18 cellular contexts compared by ENCODE assay signal in genomic region chr10:2166061-2166460, GRCh38.
DNase-seq lines count a peak whose midpoint lies in the region; ATAC-seq, FAIRE-seq and TF ChIP-seq lines count a peak whose summit lies in the region.
"Had no signal": no experiment of that assay in that cellular context is flagged by ENCODE, and none has a peak within 500 bp of the region (broad histone marks: within the 10 kb centered on the region; RNA-seq: fewer than 3 reads in every experiment).

No MANE protein-coding gene starts in this region.

- H2AFZ ChIP-seq in H1 (ENCODE audit: low read length), result peak overlapping the region; percentile 93
- peak overlapping the region; percentile 86 for H2AFZ ChIP-seq in keratinocyte (ENCODE audit: control insufficient read depth, low read length)

- peak overlapping the region; percentile 19 for H3K27ac ChIP-seq in cardiac muscle cell
- no peak overlapping the region for H3K27ac ChIP-seq in left ventricle myocardium inferior (replicated peaks)
- H3K27ac ChIP-seq in H1 (ENCODE audit: low read depth, low read length), result no peak overlapping the region
- no peak overlapping the region for H3K27ac ChIP-seq in keratinocyte (ENCODE audit: control insufficient read depth, insufficient read depth, low read length)
- H3K27ac ChIP-seq: BLaER1 had no signal

- no peak for TF ChIP-seq RAD21 in H1 (IDR thresholded peaks at IDR 0.05 in 1 of 2, conservative IDR thresholded peaks at IDR 0.05 in 1 of 2; ENCODE audit: low read depth in 2 of 2, low read length in 2 of 2)

- TF ChIP-seq EP300 in H1 (IDR thresholded peaks at IDR 0.05; ENCODE audit: borderline replicate concordance in 1 of 2, low read depth in 2 of 2, low read length in 2 of 2), result no peak

- H3K79me2 ChIP-seq in H1 (ENCODE audit: control insufficient read depth in 1 of 2, insufficient read depth in 2 of 2, low read length in 2 of 2), result no peaks in the 10 kb centered on the region
- H3K79me2 ChIP-seq in keratinocyte (ENCODE audit: control insufficient read depth, insufficient read depth, low read length), result no peaks in the 10 kb centered on the region

- H2BK15ac ChIP-seq in H1 (ENCODE audit: low read length), result no peak overlapping the region; the same call in 1 of the 2 replicates

- no peak overlapping the region for H3K4me2 ChIP-seq in H1 (ENCODE audit: insufficient read depth in 1 of 2, low read depth in 2 of 2, low read length in 2 of 2)
- H3K4me2 ChIP-seq in keratinocyte (ENCODE audit: control insufficient read depth, extremely low read depth, insufficient read depth, low read depth, low read length), result peak overlapping the region; percentile 14
- H3K4me2 ChIP-seq: BLaER1 had no signal

- H2BK5ac ChIP-seq in H1 (ENCODE audit: low read depth, low read length), result no peak overlapping the region

- FAIRE-seq in H1 (lab: Jason Lieb, UNC), result no peak
- FAIRE-seq in keratinocyte (lab: Jason Lieb, UNC), result no peak
- FAIRE-seq: GM12878, GM19239, H54 had no signal

- H3K18ac ChIP-seq in H1 (ENCODE audit: extremely low read depth, low read length), result no peak overlapping the region

- no peak overlapping the region for H2AK5ac ChIP-seq in H1 (ENCODE audit: low read depth, low read length)

- ATAC-seq in HG03439 (IDR thresholded peaks at IDR 0.05; ENCODE audit: unreplicated experiment), result no peak
- no peak for ATAC-seq in HG03432 (IDR thresholded peaks at IDR 0.05; ENCODE audit: unreplicated experiment)
- ATAC-seq: GM12878 had no signal

- WGBS in H1 (ENCODE audit: extremely low coverage in 1 of 2, insufficient coverage in 1 of 2, insufficient read length in 1 of 2, insufficient replicate concordance in 2 of 2, low coverage in 1 of 2, low lambda C conversion rate in 2 of 2, missing lambda C conversion rate in 1 of 2), 2 experiments, result 94% methylated on average over 9 of the region's 9 CpGs; no CpG with 5 or more reads in 1 of the 2 experiments

- H3K9me1 ChIP-seq in keratinocyte (ENCODE audit: control insufficient read depth, extremely low read depth, insufficient read depth, low read length), result no peaks in the 10 kb centered on the region

- TF ChIP-seq POLR2A in H1 (IDR thresholded peaks at IDR 0.05; ENCODE audit: control extremely low read depth in 1 of 2, low read depth in 2 of 2, low read length in 2 of 2), result no peak

- H2BK20ac ChIP-seq in H1 (ENCODE audit: low read length), result no peak overlapping the region

- peak in 1 of 2 donors; percentile 23 for DNase-seq in cardiac muscle cell (ENCODE audit: low read depth in 1 of 2, low spot score in 1 of 2)
- no peak for DNase-seq in left ventricle myocardium inferior
- no peak for DNase-seq in H1 (ENCODE audit: low read depth in 1 of 2, low spot score in 2 of 2)
- no peak for DNase-seq in keratinocyte (ENCODE audit: low read depth, low spot score)
- DNase-seq in DMS79 (lab: John Stamatoyannopoulos, UW), result no peak
- no peak for DNase-seq in GM03348 (ENCODE audit: low spot score)
- DNase-seq: 8988T; CD4-positive, alpha-beta memory T cell; DMS153; DMS79 treated with DMSO at 0.1 percent for 48 hours; GF-D8; HCEC 1CT had no signal

- TF ChIP-seq CTCF in cardiac muscle cell (IDR thresholded peaks at IDR 0.05; ENCODE audit: low read depth, low read length) (no peak), left ventricle myocardium inferior (IDR thresholded peaks at IDR 0.05; ENCODE audit: borderline replicate concordance) (no peak), H1 (IDR thresholded peaks at IDR 0.05; ENCODE audit: control extremely low read depth in 1 of 3, insufficient read depth in 1 of 3, low read depth in 1 of 3, low read length in 3 of 3) (no peak), keratinocyte (optimal IDR thresholded peaks at IDR 0.05 in 1 of 3, IDR thresholded peaks at IDR 0.05 in 1 of 3, conservative IDR thresholded peaks at IDR 0.05 in 1 of 3; ENCODE audit: extremely low read depth in 1 of 3, insufficient read depth in 2 of 3, low read length in 3 of 3) (no peak)

- H3K9ac ChIP-seq in H1 (replicated peaks in 1 of 4; ENCODE audit: extremely low read depth in 1 of 4, low read depth in 3 of 4, low read length in 3 of 4) (no peak overlapping the region), keratinocyte (ENCODE audit: control insufficient read depth, extremely low read depth, insufficient read depth, low read length) (peak overlapping the region; percentile 18)
- H3K9ac ChIP-seq: BLaER1 had no signal

- peak overlapping the region; percentile 78; the same call in 1 of the 2 replicates for H4K8ac ChIP-seq in H1 (ENCODE audit: extremely low read depth, insufficient read depth, low read length)

- H3K14ac ChIP-seq in H1 (ENCODE audit: insufficient read length), result no peak overlapping the region

- H3K36me3 ChIP-seq in cardiac muscle cell (no peaks in the 10 kb centered on the region), left ventricle myocardium inferior (no peaks in the 10 kb centered on the region), H1 (ENCODE audit: control insufficient read depth in 2 of 4, insufficient read depth in 4 of 4, low read length in 3 of 4) (no peaks in the 10 kb centered on the region), keratinocyte (ENCODE audit: control insufficient read depth in 2 of 2, extremely low read depth in 1 of 2, insufficient read depth in 2 of 2, low read length in 2 of 2) (no peaks in the 10 kb centered on the region)
- H3K36me3 ChIP-seq: BLaER1 had no signal

- H3K27me3 ChIP-seq in cardiac muscle cell, result no peaks in the 10 kb centered on the region
- no peaks in the 10 kb centered on the region for H3K27me3 ChIP-seq in left ventricle myocardium inferior (ENCODE audit: low read depth)
- no peaks in the 10 kb centered on the region; a peak in 1 of 7 replicates for H3K27me3 ChIP-seq in H1 (replicated peaks in 1 of 4; ENCODE audit: control insufficient read depth in 3 of 4, extremely low read depth in 1 of 4, insufficient read depth in 3 of 4, low read length in 3 of 4)
- H3K27me3 ChIP-seq in keratinocyte (ENCODE audit: control insufficient read depth, extremely low read depth, insufficient read depth, low read length), result no peaks in the 10 kb centered on the region
- H3K27me3 ChIP-seq: BLaER1 had no signal

- H4K91ac ChIP-seq in H1 (replicated peaks; ENCODE audit: insufficient read length, low read length), result no peak overlapping the region

- peaks cover 1% of the 10 kb centered on the region; the same call in 1 of the 2 replicates for H3K23me2 ChIP-seq in H1 (ENCODE audit: low read depth, low read length)

- dilution Hi-C loops in keratinocyte (cut with MboI; ENCODE audit: extremely low pct_ligation_motif_present, low sequenced_read_pairs), result no loop called here

- no peak overlapping the region for H2BK12ac ChIP-seq in H1 (ENCODE audit: low read depth, low read length)

- intact Hi-C loops in left ventricle myocardium inferior (cut with micrococcal nuclease), result no loop called here

- no peak overlapping the region for H4K5ac ChIP-seq in H1 (ENCODE audit: insufficient read length, low read depth, low read length)

- no peaks in the 10 kb centered on the region for H3K9me3 ChIP-seq in cardiac muscle cell (ENCODE audit: low read depth)
- H3K9me3 ChIP-seq in left ventricle myocardium inferior (replicated peaks), result no peaks in the 10 kb centered on the region
- H3K9me3 ChIP-seq in H1 (ENCODE audit: insufficient read depth in 2 of 2, low read depth in 1 of 2, low read length in 1 of 2), result no peaks in the 10 kb centered on the region
- H3K9me3 ChIP-seq in keratinocyte (ENCODE audit: control insufficient read depth, low read depth, low read length), result no peaks in the 10 kb centered on the region
- H3K9me3 ChIP-seq: BLaER1 had no signal

- no peak overlapping the region for H3K4ac ChIP-seq in H1 (replicated peaks; ENCODE audit: insufficient read length, low read depth, low read length)

- H3K4me1 ChIP-seq in cardiac muscle cell (ENCODE audit: low read depth) (no peaks in the 10 kb centered on the region), left ventricle myocardium inferior (no peaks in the 10 kb centered on the region), H1 (replicated peaks in 1 of 4; ENCODE audit: control insufficient read depth in 3 of 4, insufficient read depth in 4 of 4, low read length in 3 of 4) (no peaks in the 10 kb centered on the region; a peak in 1 of 7 replicates), keratinocyte (ENCODE audit: control insufficient read depth, extremely low read depth, insufficient read depth, low read length) (peaks cover 6% of the 10 kb centered on the region)
- H3K4me1 ChIP-seq: BLaER1 had no signal

- H3K4me3 ChIP-seq in cardiac muscle cell, result no peak overlapping the region
- no peak overlapping the region for H3K4me3 ChIP-seq in left ventricle myocardium inferior
- H3K4me3 ChIP-seq in H1 (ENCODE audit: extremely low read depth in 1 of 4, insufficient read depth in 2 of 4, low read depth in 3 of 4, low read length in 4 of 4), result no peak overlapping the region
- no peak overlapping the region for H3K4me3 ChIP-seq in keratinocyte (ENCODE audit: control insufficient read depth in 2 of 3, extremely low read depth in 1 of 3, insufficient read depth in 2 of 3, low read depth in 1 of 3, low read length in 3 of 3)
- H3K4me3 ChIP-seq: BLaER1, GM12878 had no signal

- POLR2A ChIA-PET in H1 (lab: Charles Lee; ENCODE audit: partially characterized antibody), result no interaction called here

- no peaks in the 10 kb centered on the region for H3K79me1 ChIP-seq in H1 (ENCODE audit: low read depth, low read length)

- no peak overlapping the region for H3K23ac ChIP-seq in H1 (ENCODE audit: insufficient read length)

- CTCF ChIA-PET in H1 (lab: Charles Lee; ENCODE audit: partially characterized antibody), result interaction anchor here (0.6 to 0.7 kb wide), 2 partner anchors 29 to 694 kb away, joined by 3 read pairs; no protein-coding TSS in a partner anchor

- H3K56ac ChIP-seq in H1 (replicated peaks; ENCODE audit: insufficient read length, low read depth, low read length), result no peak overlapping the region

- H2BK120ac ChIP-seq in H1 (replicated peaks; ENCODE audit: low read depth, low read length), result no peak overlapping the region

- H4K20me1 ChIP-seq in H1 (replicated peaks in 1 of 2; ENCODE audit: control insufficient read depth in 1 of 2, insufficient read depth in 2 of 2, low read length in 2 of 2) (no peaks in the 10 kb centered on the region), keratinocyte (ENCODE audit: control insufficient read depth, extremely low read depth, insufficient read depth, low read length) (no peaks in the 10 kb centered on the region)
- H4K20me1 ChIP-seq: BLaER1 had no signal

TF ChIP-seq in H1, 55 proteins besides CTCF, POLR2A, EP300 and RAD21 (continues in another document):
- no peak for TF ChIP-seq TEAD4 (IDR thresholded peaks at IDR 0.05; ENCODE audit: low read depth, low read length)
- no peak for TF ChIP-seq CBX8 (IDR thresholded peaks at IDR 0.05; ENCODE audit: borderline replicate concordance, low read depth, low read length)
- TF ChIP-seq BCL11A (IDR thresholded peaks at IDR 0.05; ENCODE audit: low read depth in 2 of 2, low read length in 2 of 2), result no peak
- TF ChIP-seq E2F6 (IDR thresholded peaks at IDR 0.05), result no peak
- TF ChIP-seq PHF8 (conservative IDR thresholded peaks at IDR 0.05; ENCODE audit: low read depth, low read length), result no peak
